2 cellular contexts compared by ENCODE assay signal in genomic region chr3:134284438-134284837, GRCh38.
TF ChIP-seq lines count a peak whose summit lies in the region.

No MANE protein-coding gene starts in this region.

TF ChIP-seq in A549, 52 proteins besides CTCF, POLR2A, EP300 and RAD21:
- TF ChIP-seq HEYL (CRISPR knock-in tag; IDR thresholded peaks at IDR 0.05): no peak
- TF ChIP-seq ZNF302 (CRISPR knock-in tag; IDR thresholded peaks at IDR 0.05): no peak
- no peak for TF ChIP-seq MYC (IDR thresholded peaks at IDR 0.05; ENCODE audit: borderline replicate concordance, low read length)
- TF ChIP-seq MAFK (IDR thresholded peaks at IDR 0.05; ENCODE audit: partially characterized antibody): peak; percentile 54
- no peak for TF ChIP-seq FOSB (CRISPR knock-in tag; IDR thresholded peaks at IDR 0.05)
- TF ChIP-seq CBX2 (IDR thresholded peaks at IDR 0.05; ENCODE audit: borderline replicate concordance, low read depth): no peak
- TF ChIP-seq EHF (CRISPR knock-in tag; IDR thresholded peaks at IDR 0.05): no peak
- no peak for TF ChIP-seq ZSCAN20 (CRISPR knock-in tag; IDR thresholded peaks at IDR 0.05)

TF ChIP-seq in IMR-90, 13 proteins besides CTCF, POLR2A, EP300 and RAD21:
- TF ChIP-seq MAFK (IDR thresholded peaks at IDR 0.05; ENCODE audit: low read depth, low read length): peak; percentile 50
- no peak for TF ChIP-seq MAZ (IDR thresholded peaks at IDR 0.05; ENCODE audit: borderline replicate concordance, low read depth, low read length)
- TF ChIP-seq FOS (IDR thresholded peaks at IDR 0.05; ENCODE audit: low read depth, low read length): no peak
- TF ChIP-seq CEBPB (IDR thresholded peaks at IDR 0.05; ENCODE audit: low read depth, low read length): no peak
- no peak for TF ChIP-seq NFE2L2 (IDR thresholded peaks at IDR 0.05; ENCODE audit: low read depth, low read length)
- TF ChIP-seq SMC3 (IDR thresholded peaks at IDR 0.05; ENCODE audit: low read depth, low read length): no peak
